21 cellular contexts compared by ENCODE assay signal in genomic region chr4:164188236-164188635, GRCh38.
"Had no signal": no experiment of that assay in that cellular context is flagged by ENCODE, and none has a peak within 500 bp of the region (broad histone marks: within the 10 kb centered on the region; RNA-seq: fewer than 3 reads in every experiment).

No MANE protein-coding gene starts in this region.

- DNase-seq: activated B cell treated with CpG ODN at 0.5 μM for 24 hours; activated CD4-positive, alpha-beta T cell treated with anti-CD3 and anti-CD28 coated beads for 1 hour; activated CD4-positive, alpha-beta T cell treated with anti-CD3 and anti-CD28 coated beads, Interleukin-2, amount 10 ng/mL, durations not matched to agents 24 days and 14 days; activated CD4-positive, alpha-beta T cell treated with anti-CD3 and anti-CD28 coated beads, Interleukin-2, amount 50 U/mL, for 48 hours; activated CD8-positive, alpha-beta memory T cell treated with anti-CD3 and anti-CD28 coated beads, Interleukin-2, amount 10 ng/mL, durations not matched to agents 7 days and 5 days; activated effector memory CD4-positive, alpha-beta T cell treated with Interleukin-2 at 50 U/mL for 16 hours; activated naive CD4-positive, alpha-beta T cell; activated T-cell treated with anti-CD3 and anti-CD28 coated beads, Interleukin-2, amount 50 U/mL, for 24 hours; body of pancreas; KG1; NCI-H1048; NCI-H1694 treated with DMSO at 0.1 percent for 48 hours; NCI-H2029 treated with DMSO at 0.1 percent for 48 hours; NCI-H69; SIG-M5; T-helper 17 cell; T-helper 9 cell had no signal

- H3K4me3 ChIP-seq: ascending aorta, body of pancreas had no signal

- ATAC-seq: activated CD8-positive, alpha-beta memory T cell treated with anti-CD3 and anti-CD28 coated beads, Interleukin-2, amount 10 ng/mL, durations not matched to agents 7 days and 5 days; body of pancreas; T-helper 17 cell had no signal

- H3K36me3 ChIP-seq: ascending aorta had no signal

- H3K4me1 ChIP-seq: ascending aorta, body of pancreas had no signal

- H3K9me3 Mint-ChIP-seq: activated CD4-positive, alpha-beta T cell treated with anti-CD3 and anti-CD28 coated beads, Interleukin-2, amount 10 ng/mL, durations not matched to agents 24 days and 14 days; activated naive CD4-positive, alpha-beta T cell treated with anti-CD3 and anti-CD28 coated beads, Interleukin-2, amount 50 U/mL, for 24 hours; activated T-helper 1 cell treated with anti-CD3 and anti-CD28 coated beads, Interleukin-12 subunit alpha, Interleukin-12 subunit beta, Interleukin-2, Interleukin-4 antibody, amounts not matched to agents 30 ng/mL and 10 ng/mL and 1 ng/mL, durations not matched to agents 14 hours and 24 hours and 36 hours had no signal

- H3K27ac Mint-ChIP-seq: activated B cell treated with CpG ODN at 0.5 μM for 24 hours; activated CD4-positive, alpha-beta T cell treated with anti-CD3 and anti-CD28 coated beads, Interleukin-2, amount 10 ng/mL, durations not matched to agents 24 days and 14 days; activated CD8-positive, alpha-beta memory T cell treated with anti-CD3 and anti-CD28 coated beads, Interleukin-2, amount 10 ng/mL, durations not matched to agents 7 days and 5 days; activated naive CD4-positive, alpha-beta T cell treated with anti-CD3 and anti-CD28 coated beads, Interleukin-2, amount 50 U/mL, for 24 hours; activated T-cell treated with anti-CD3 and anti-CD28 coated beads, Interleukin-2, amount 50 U/mL, for 24 hours; activated T-helper 1 cell treated with anti-CD3 and anti-CD28 coated beads, Interleukin-12 subunit alpha, Interleukin-12 subunit beta, Interleukin-2, Interleukin-4 antibody, amounts not matched to agents 30 ng/mL and 10 ng/mL and 1 ng/mL, durations not matched to agents 14 hours and 24 hours and 36 hours; T-helper 17 cell had no signal

- H3K9me3 ChIP-seq: ascending aorta, body of pancreas had no signal

- H3K27me3 Mint-ChIP-seq: activated B cell treated with CpG ODN at 0.5 μM for 24 hours; activated CD4-positive, alpha-beta T cell treated with anti-CD3 and anti-CD28 coated beads, Interleukin-2, amount 10 ng/mL, durations not matched to agents 24 days and 14 days; activated CD8-positive, alpha-beta memory T cell treated with anti-CD3 and anti-CD28 coated beads, Interleukin-2, amount 10 ng/mL, durations not matched to agents 7 days and 5 days; activated naive CD4-positive, alpha-beta T cell treated with anti-CD3 and anti-CD28 coated beads, Interleukin-2, amount 50 U/mL, for 24 hours; activated T-cell treated with anti-CD3 and anti-CD28 coated beads, Interleukin-2, amount 50 U/mL, for 24 hours; IgD-negative memory B cell; T-helper 17 cell had no signal

- H3K4me3 Mint-ChIP-seq: activated B cell treated with CpG ODN at 0.5 μM for 24 hours; activated CD4-positive, alpha-beta T cell treated with anti-CD3 and anti-CD28 coated beads, Interleukin-2, amount 10 ng/mL, durations not matched to agents 24 days and 14 days; activated CD8-positive, alpha-beta memory T cell treated with anti-CD3 and anti-CD28 coated beads, Interleukin-2, amount 10 ng/mL, durations not matched to agents 7 days and 5 days; activated naive CD4-positive, alpha-beta T cell treated with anti-CD3 and anti-CD28 coated beads, Interleukin-2, amount 50 U/mL, for 24 hours; activated T-cell treated with anti-CD3 and anti-CD28 coated beads, Interleukin-2, amount 50 U/mL, for 24 hours; activated T-helper 1 cell treated with anti-CD3 and anti-CD28 coated beads, Interleukin-12 subunit alpha, Interleukin-12 subunit beta, Interleukin-2, Interleukin-4 antibody, amounts not matched to agents 30 ng/mL and 10 ng/mL and 1 ng/mL, durations not matched to agents 14 hours and 24 hours and 36 hours; IgD-negative memory B cell; T-helper 17 cell had no signal

- H3K27ac ChIP-seq: ascending aorta, body of pancreas had no signal

- H3K27me3 ChIP-seq: ascending aorta, body of pancreas had no signal

- H3K4me1 Mint-ChIP-seq: activated B cell treated with CpG ODN at 0.5 μM for 24 hours; activated CD4-positive, alpha-beta T cell treated with anti-CD3 and anti-CD28 coated beads, Interleukin-2, amount 10 ng/mL, durations not matched to agents 24 days and 14 days; activated CD8-positive, alpha-beta memory T cell treated with anti-CD3 and anti-CD28 coated beads, Interleukin-2, amount 10 ng/mL, durations not matched to agents 7 days and 5 days; activated naive CD4-positive, alpha-beta T cell treated with anti-CD3 and anti-CD28 coated beads, Interleukin-2, amount 50 U/mL, for 24 hours; IgD-negative memory B cell had no signal

- H3K36me3 Mint-ChIP-seq: activated CD8-positive, alpha-beta memory T cell treated with anti-CD3 and anti-CD28 coated beads, Interleukin-2, amount 10 ng/mL, durations not matched to agents 7 days and 5 days; activated naive CD4-positive, alpha-beta T cell treated with anti-CD3 and anti-CD28 coated beads, Interleukin-2, amount 50 U/mL, for 24 hours; IgD-negative memory B cell had no signal
